Comparison of ENCODE assay signal across 23 cellular contexts in genomic region chr1:218242171-218242570, GRCh38.
"Had no signal": no experiment of that assay in that cellular context is flagged by ENCODE, and none has a peak within 500 bp of the region (broad histone marks: within the 10 kb centered on the region; RNA-seq: fewer than 3 reads in every experiment).

No MANE protein-coding gene starts in this region.

- H3K9me3 ChIP-seq: esophagus squamous epithelium, lower lobe of right lung, neutrophil, thoracic aorta had no signal

- H3K4me3 ChIP-seq: esophagus squamous epithelium, lower lobe of right lung, thoracic aorta had no signal

- ATAC-seq: activated naive CD8-positive, alpha-beta T cell treated with anti-CD3 and anti-CD28 coated beads, Interleukin-2, amount 50 U/mL, for 24 hours; left colon; lower lobe of right lung; natural killer cell treated with Interleukin-12 subunit alpha and Interleukin-12 subunit beta and Interleukin-15 and Interleukin-18, amount 100 ng/mL, for 72 hours; sciatic nerve; stimulated activated effector memory CD8-positive, alpha-beta T cell treated with anti-CD3 and anti-CD28 coated beads, Interleukin-12 subunit alpha, Interleukin-12 subunit beta, amount 100 ng/mL, for 72 hours; T-helper 17 cell had no signal

- H3K27me3 Mint-ChIP-seq: activated naive CD4-positive, alpha-beta T cell treated with anti-CD3 and anti-CD28 coated beads, Interleukin-2, amount 10 ng/mL, durations not matched to agents 7 days and 5 days; natural killer cell treated with Interleukin-12 subunit alpha and Interleukin-12 subunit beta and Interleukin-15 and Interleukin-18, amount 100 ng/mL, for 72 hours had no signal

- H3K36me3 ChIP-seq: esophagus squamous epithelium, lower lobe of right lung, neutrophil, thoracic aorta had no signal

- H3K27ac Mint-ChIP-seq: activated naive CD4-positive, alpha-beta T cell treated with anti-CD3 and anti-CD28 coated beads, Interleukin-2, amount 10 ng/mL, durations not matched to agents 7 days and 5 days; activated naive CD8-positive, alpha-beta T cell treated with anti-CD3 and anti-CD28 coated beads, Interleukin-2, amount 50 U/mL, for 24 hours; mesothelial cell of epicardium; natural killer cell treated with Interleukin-12 subunit alpha and Interleukin-12 subunit beta and Interleukin-15 and Interleukin-18, amount 100 ng/mL, for 72 hours; stimulated activated effector memory CD8-positive, alpha-beta T cell treated with anti-CD3 and anti-CD28 coated beads, Interleukin-12 subunit alpha, Interleukin-12 subunit beta, amount 100 ng/mL, for 72 hours; T-helper 17 cell had no signal

- H3K4me1 ChIP-seq: esophagus squamous epithelium, lower lobe of right lung, parathyroid adenoma had no signal

- DNase-seq: activated CD4-positive, alpha-beta T cell treated with anti-CD3 and anti-CD28 coated beads, Interleukin-2, amount 50 U/mL, for 1 hour; activated CD4-positive, CD25-positive, alpha-beta regulatory T cell treated with anti-CD3 and anti-CD28 coated beads, Interleukin-2, amount 50 U/mL, for 72 hours; activated CD8-positive, alpha-beta memory T cell treated with anti-CD3 and anti-CD28 coated beads, Interleukin-2, amount 50 U/mL, for 48 hours; activated effector memory CD4-positive, alpha-beta T cell treated with Interleukin-2 at 50 U/mL for 16 hours; activated naive CD4-positive, alpha-beta T cell treated with anti-CD3 and anti-CD28 coated beads, Interleukin-2, amount 10 ng/mL, durations not matched to agents 7 days and 5 days; activated naive CD8-positive, alpha-beta T cell treated with anti-CD3 and anti-CD28 coated beads, Interleukin-2, amount 50 U/mL, for 24 hours; activated T-cell treated with anti-CD3 and anti-CD28 coated beads, Interleukin-2, amount 50 U/mL, for 48 hours; aorta; dermis blood vessel endothelial cell; effector memory CD4-positive, alpha-beta T cell; esophagus squamous epithelium; left colon; lower lobe of right lung; stimulated activated CD4-positive, alpha-beta T cell treated with anti-CD3 and anti-CD28 coated beads, Interleukin-4, amount 100 ng/mL, for 24 hours; T-helper 17 cell had no signal

- H3K36me3 Mint-ChIP-seq: activated naive CD4-positive, alpha-beta T cell treated with anti-CD3 and anti-CD28 coated beads, Interleukin-2, amount 10 ng/mL, durations not matched to agents 7 days and 5 days; mesothelial cell of epicardium; natural killer cell treated with Interleukin-12 subunit alpha and Interleukin-12 subunit beta and Interleukin-15 and Interleukin-18, amount 100 ng/mL, for 72 hours; stimulated activated effector memory CD8-positive, alpha-beta T cell treated with anti-CD3 and anti-CD28 coated beads, Interleukin-12 subunit alpha, Interleukin-12 subunit beta, amount 100 ng/mL, for 72 hours had no signal

- H3K27me3 ChIP-seq: esophagus squamous epithelium, neutrophil had no signal

- H3K27ac ChIP-seq: esophagus squamous epithelium, lower lobe of right lung, neutrophil, parathyroid adenoma, thoracic aorta, VCaP had no signal

- H3K9me3 Mint-ChIP-seq: activated naive CD4-positive, alpha-beta T cell treated with anti-CD3 and anti-CD28 coated beads, Interleukin-2, amount 10 ng/mL, durations not matched to agents 7 days and 5 days; activated naive CD8-positive, alpha-beta T cell treated with anti-CD3 and anti-CD28 coated beads, Interleukin-2, amount 50 U/mL, for 24 hours; natural killer cell treated with Interleukin-12 subunit alpha and Interleukin-12 subunit beta and Interleukin-15 and Interleukin-18, amount 100 ng/mL, for 72 hours; stimulated activated effector memory CD8-positive, alpha-beta T cell treated with anti-CD3 and anti-CD28 coated beads, Interleukin-12 subunit alpha, Interleukin-12 subunit beta, amount 100 ng/mL, for 72 hours had no signal

- H3K4me1 Mint-ChIP-seq: activated naive CD4-positive, alpha-beta T cell treated with anti-CD3 and anti-CD28 coated beads, Interleukin-2, amount 10 ng/mL, durations not matched to agents 7 days and 5 days; activated naive CD8-positive, alpha-beta T cell treated with anti-CD3 and anti-CD28 coated beads, Interleukin-2, amount 50 U/mL, for 24 hours; mesothelial cell of epicardium; stimulated activated effector memory CD8-positive, alpha-beta T cell treated with anti-CD3 and anti-CD28 coated beads, Interleukin-12 subunit alpha, Interleukin-12 subunit beta, amount 100 ng/mL, for 72 hours; T-helper 17 cell had no signal

- H3K4me3 Mint-ChIP-seq: activated naive CD4-positive, alpha-beta T cell treated with anti-CD3 and anti-CD28 coated beads, Interleukin-2, amount 10 ng/mL, durations not matched to agents 7 days and 5 days; activated naive CD8-positive, alpha-beta T cell treated with anti-CD3 and anti-CD28 coated beads, Interleukin-2, amount 50 U/mL, for 24 hours; mesothelial cell of epicardium; natural killer cell treated with Interleukin-12 subunit alpha and Interleukin-12 subunit beta and Interleukin-15 and Interleukin-18, amount 100 ng/mL, for 72 hours; stimulated activated effector memory CD8-positive, alpha-beta T cell treated with anti-CD3 and anti-CD28 coated beads, Interleukin-12 subunit alpha, Interleukin-12 subunit beta, amount 100 ng/mL, for 72 hours; T-helper 17 cell had no signal
